Comparison of ENCODE assay signal across 1 cellular context in genomic region chr10:124708246-124708779, GRCh38.
TF ChIP-seq lines count a peak whose summit lies in the region.

No MANE protein-coding gene starts in this region.

TF ChIP-seq in H1, 55 proteins besides CTCF, POLR2A, EP300 and RAD21 (continued from another document):
- TF ChIP-seq CHD7 (IDR thresholded peaks at IDR 0.05; ENCODE audit: insufficient replicate concordance, low read length) (no peak), NANOG (IDR thresholded peaks at IDR 0.05; ENCODE audit: insufficient read depth, low read depth, low read length, poor library complexity, severe bottlenecking) (no peak), ATF2 (IDR thresholded peaks at IDR 0.05; ENCODE audit: low read length) (no peak)
